ENCODE assay signal across 12 cellular contexts in genomic region chr10:123157210-123157609, GRCh38. TPM values are rescaled to one million over a fixed set of nuclear protein-coding genes. Genes with fewer than 3 reads are reported as not detected.
DNase-seq lines count a peak whose midpoint lies in the region; ATAC-seq, FAIRE-seq and TF ChIP-seq lines count a peak whose summit lies in the region.
"Had no signal": no experiment of that assay in that cellular context is flagged by ENCODE, and none has a peak within 500 bp of the region (broad histone marks: within the 10 kb centered on the region; RNA-seq: fewer than 3 reads in every experiment).

No MANE protein-coding gene starts in this region.

- 7% methylated on average over 3 of the region's 3 CpGs for WGBS in HepG2 (ENCODE audit: low lambda C conversion rate)
- 34% methylated on average over 3 of the region's 3 CpGs for WGBS in right lobe of liver (ENCODE audit: insufficient coverage, low coverage, low lambda C conversion rate, missing lambda C conversion rate)

- no peak for TF ChIP-seq EP300 in HepG2 (IDR thresholded peaks at IDR 0.05; ENCODE audit: low read depth in 2 of 2, low read length in 2 of 2)
- TF ChIP-seq EP300 in HepG2 (CRISPR knock-in tag; IDR thresholded peaks at IDR 0.05; ENCODE audit: borderline replicate concordance) = no peak

- TF ChIP-seq RAD21 in HepG2 (CRISPR knock-in tag; IDR thresholded peaks at IDR 0.05) = no peak

- no peaks in the 10 kb centered on the region for H3K9me3 Mint-ChIP-seq in central memory CD8-positive, alpha-beta T cell
- no peaks in the 10 kb centered on the region for H3K9me3 Mint-ChIP-seq in stimulated activated naive CD8-positive, alpha-beta T cell treated with anti-CD3 and anti-CD28 coated beads, Interleukin-15, amount 100 ng/mL, for 72 hours

- H3K4me2 ChIP-seq in HepG2 (ENCODE audit: low read depth, low read length) (peak overlapping the region; percentile 70), OCI-LY3 (ENCODE audit: low read length) (peak overlapping the region; percentile 95; the same call in 1 of the 2 replicates)

- BruUV-seq in HepG2 (replicated peaks; lab: Mats Ljungman, UMichigan) = no TSS peak

- intact Hi-C loops in HepG2 (cut with micrococcal nuclease; ENCODE audit: unreplicated experiment) = loop anchor here (10.0 kb wide), 1 partner anchor 48 kb away; no protein-coding TSS in a partner anchor
- intact Hi-C loops in right lobe of liver (cut with DNase I) = no loop called here

- no peaks in the 10 kb centered on the region for H3K9me3 ChIP-seq in HepG2 (ENCODE audit: low read length)
- no peaks in the 10 kb centered on the region for H3K9me3 ChIP-seq in right lobe of liver
- H3K9me3 ChIP-seq in OCI-LY3 (ENCODE audit: insufficient read depth, low read length) = no peaks in the 10 kb centered on the region
- H3K9me3 ChIP-seq: neutrophil had no signal

- in situ Hi-C loops in HepG2 (cut with HindIII; ENCODE audit: extremely low pct_ligation_motif_present, low pct_unique_long_range_greater_than_20kb) = no loop called here

- peaks cover 64% of the 10 kb centered on the region for H3K4me1 ChIP-seq in HepG2 (ENCODE audit: insufficient read depth, low read length)
- peaks cover 0 to 22% (median 6%) of the 10 kb centered on the region in 4 donors for H3K4me1 ChIP-seq in right lobe of liver
- peaks cover 54% of the 10 kb centered on the region for H3K4me1 ChIP-seq in OCI-LY3 (ENCODE audit: low read length)

- CTCF ChIA-PET in HepG2 (lab: Yijun Ruan, JAX; ENCODE audit: low intra/inter-chr PET ratio, low total read pairs) = no interaction called here

- peaks cover 0 to 13% of the 10 kb centered on the region in 2 experiments; a peak in 2 of 5 replicates for H3K27me3 ChIP-seq in HepG2 (ENCODE audit: control insufficient read depth in 1 of 2, insufficient read depth in 2 of 2, low read length in 2 of 2)
- H3K27me3 ChIP-seq in right lobe of liver = peaks cover 4 to 10% of the 10 kb centered on the region in 2 donors
- H3K27me3 ChIP-seq in OCI-LY3 (ENCODE audit: low read depth, low read length) = no peaks in the 10 kb centered on the region

- no peak overlapping the region for H2AFZ ChIP-seq in HepG2 (ENCODE audit: low read length)
- H2AFZ ChIP-seq in OCI-LY3 (ENCODE audit: low read depth, low read length) = no peak overlapping the region

- peak overlapping the region; percentile 56 for H3K27ac ChIP-seq in HepG2 (ENCODE audit: extremely low read length, insufficient read depth, low read length)
- H3K27ac ChIP-seq in right lobe of liver = no peak overlapping the region
- no peak overlapping the region for H3K27ac ChIP-seq in OCI-LY3 (ENCODE audit: low read length)
- H3K27ac ChIP-seq: neutrophil had no signal

- H3K79me2 ChIP-seq in HepG2 (ENCODE audit: insufficient read depth, low read length) (peaks cover 65% of the 10 kb centered on the region), OCI-LY3 (ENCODE audit: low read length) (peaks cover 79% of the 10 kb centered on the region)

- peak overlapping the region; percentile 19 for H3K27ac Mint-ChIP-seq in central memory CD8-positive, alpha-beta T cell (ENCODE audit: low read depth)
- H3K27ac Mint-ChIP-seq in stimulated activated naive CD8-positive, alpha-beta T cell treated with anti-CD3 and anti-CD28 coated beads, Interleukin-15, amount 100 ng/mL, for 72 hours = peak overlapping the region; percentile 1 to 17

- H3K9ac ChIP-seq in HepG2 (ENCODE audit: insufficient read depth, low read depth, low read length) = no peak overlapping the region
- no peak overlapping the region for H3K9ac ChIP-seq in OCI-LY3 (ENCODE audit: low read length)

- H4K20me1 ChIP-seq in HepG2 (ENCODE audit: insufficient read depth, low read length) (peaks cover 20% of the 10 kb centered on the region), OCI-LY3 (ENCODE audit: insufficient read depth, low read length) (peaks cover 50% of the 10 kb centered on the region)

- DNase-seq in HepG2 (ENCODE audit: low spot score) = peak; percentile 67
- no peak for DNase-seq in right lobe of liver
- no peak for DNase-seq in central memory CD8-positive, alpha-beta T cell (ENCODE audit: low spot score in 2 of 2)
- DNase-seq in stimulated activated naive CD8-positive, alpha-beta T cell treated with anti-CD3 and anti-CD28 coated beads, Interleukin-15, amount 100 ng/mL, for 72 hours = no peak
- DNase-seq in D721Med (ENCODE audit: insufficient read length, low spot score) = no peak
- DNase-seq: activated CD4-positive, alpha-beta T cell treated with anti-CD3 and anti-CD28 coated beads, Interleukin-2, amount 50 U/mL, for 48 hours; NCI-H69 had no signal

- H3K4me3 Mint-ChIP-seq in central memory CD8-positive, alpha-beta T cell = peak overlapping the region; percentile 25
- peak overlapping the region; percentile 31 to 83 for H3K4me3 Mint-ChIP-seq in stimulated activated naive CD8-positive, alpha-beta T cell treated with anti-CD3 and anti-CD28 coated beads, Interleukin-15, amount 100 ng/mL, for 72 hours

- H3K36me3 Mint-ChIP-seq in central memory CD8-positive, alpha-beta T cell (ENCODE audit: insufficient read depth) = peaks cover 47% of the 10 kb centered on the region

- peaks cover 75% of the 10 kb centered on the region for H3K4me1 Mint-ChIP-seq in central memory CD8-positive, alpha-beta T cell
- peaks cover 82% of the 10 kb centered on the region for H3K4me1 Mint-ChIP-seq in stimulated activated naive CD8-positive, alpha-beta T cell treated with anti-CD3 and anti-CD28 coated beads, Interleukin-15, amount 100 ng/mL, for 72 hours

- TF ChIP-seq CTCF in HepG2 (CRISPR knock-in tag; IDR thresholded peaks at IDR 0.05) = no peak
- TF ChIP-seq CTCF in right lobe of liver (IDR thresholded peaks at IDR 0.05) = no peak
- TF ChIP-seq CTCF in OCI-LY3 (IDR thresholded peaks at IDR 0.05; ENCODE audit: low read depth, low read length) = no peak
- TF ChIP-seq CTCF in D721Med (IDR thresholded peaks at IDR 0.05; ENCODE audit: insufficient read depth, missing control alignments) = no peak

- TF ChIP-seq POLR2A in HepG2 (IDR thresholded peaks at IDR 0.05; ENCODE audit: insufficient read depth in 1 of 2, low read depth in 2 of 2, low read length in 2 of 2) (no peak), right lobe of liver (IDR thresholded peaks at IDR 0.05) (no peak)

- POLR2A ChIA-PET in HepG2 (lab: Yijun Ruan, JAX) = no interaction called here

- FAIRE-seq in HepG2 (lab: Jason Lieb, UNC) (peak; percentile 18), D721Med (lab: Jason Lieb, UNC) (no peak)
- FAIRE-seq: colon had no signal

- ATAC-seq in HepG2 (peak; percentile 3; the same call in 2 of the 3 replicates), right lobe of liver (no peak), HG02870 (IDR thresholded peaks at IDR 0.05; ENCODE audit: unreplicated experiment) (no peak), GM19452 (IDR thresholded peaks at IDR 0.05; ENCODE audit: unreplicated experiment) (no peak)
- no peak for ATAC-seq in central memory CD8-positive, alpha-beta T cell (replicated peaks; ENCODE audit: extremely low read depth, poor library complexity, severe bottlenecking)
- no peak for ATAC-seq in stimulated activated naive CD8-positive, alpha-beta T cell treated with anti-CD3 and anti-CD28 coated beads, Interleukin-15, amount 100 ng/mL, for 72 hours

- H3K36me3 ChIP-seq in HepG2 (replicated peaks in 1 of 2; ENCODE audit: control insufficient read depth in 1 of 2, insufficient read depth in 2 of 2, low read length in 2 of 2) (peaks cover 11 to 32% of the 10 kb centered on the region in 2 experiments), right lobe of liver (peaks cover 0 to 38% (median 13%) of the 10 kb centered on the region in 4 donors), OCI-LY3 (replicated peaks; ENCODE audit: low read depth, low read length) (peaks cover 69% of the 10 kb centered on the region)

- H3K4me3 ChIP-seq in HepG2 (replicated peaks in 1 of 3; ENCODE audit: insufficient read depth in 1 of 3, low read depth in 2 of 3, low read length in 3 of 3) (peak overlapping the region in 2 of 3 experiments; percentile 29 to 65; a peak in 2 of 6 replicates), right lobe of liver (no peak overlapping the region), OCI-LY3 (ENCODE audit: low read length) (no peak overlapping the region)

- H3K27me3 Mint-ChIP-seq in central memory CD8-positive, alpha-beta T cell = no peaks in the 10 kb centered on the region
- peaks cover 8% of the 10 kb centered on the region for H3K27me3 Mint-ChIP-seq in stimulated activated naive CD8-positive, alpha-beta T cell treated with anti-CD3 and anti-CD28 coated beads, Interleukin-15, amount 100 ng/mL, for 72 hours

RNA-seq across cellular contexts. Expression of gene BUB3, which starts 3.0 kb away (rescaled TPM):
- total RNA-seq in HepG2 (2016; rRNA removed; fragmentation: Illumina TruSeq; extraction: Trizol) = 174 and 230 TPM in 2 replicates
- total RNA-seq in HepG2 (2016; cell fraction: cytosol; rRNA removed; fragmentation: Illumina TruSeq; extraction: Trizol; ENCODE audit: low read depth) = 42.5 and 51.9 TPM in 2 replicates
- total RNA-seq in HepG2 (2016; cell fraction: insoluble cytoplasmic fraction; rRNA removed; fragmentation: Illumina TruSeq; extraction: Trizol) = 170 and 239 TPM in 2 replicates
- total RNA-seq in HepG2 (2016; cell fraction: membrane; rRNA removed; fragmentation: Illumina TruSeq; extraction: Trizol) = 74.0 and 86.8 TPM in 2 replicates
- 91.7 and 115 TPM in 2 replicates for total RNA-seq in HepG2 (2016; cell fraction: nucleus; rRNA removed; fragmentation: Illumina TruSeq; extraction: Trizol)
- polyA plus RNA-seq in HepG2 (2011; rRNA removed) = 184 and 188 TPM in 2 replicates
- polyA plus RNA-seq in HepG2 (2011; cell fraction: cytosol; rRNA removed) = 121 and 143 TPM in 2 replicates
- 242 and 278 TPM in 2 replicates for polyA plus RNA-seq in HepG2 (2011; cell fraction: nucleus; rRNA removed)
- 109 and 119 TPM in 2 replicates for polyA plus RNA-seq in HepG2 (2012)
- 36.9 and 37.0 TPM in 2 replicates for polyA plus RNA-seq in HepG2 (2016; cell fraction: cytosol; fragmentation: Illumina TruSeq; extraction: Trizol; ENCODE audit: low read depth)
- polyA plus RNA-seq in HepG2 (2016; cell fraction: insoluble cytoplasmic fraction; fragmentation: Illumina TruSeq; extraction: Trizol; ENCODE audit: low read depth) = 215 and 216 TPM in 2 replicates
- polyA plus RNA-seq in HepG2 (2016; cell fraction: membrane; fragmentation: Illumina TruSeq; extraction: Trizol; ENCODE audit: low read depth) = 40.5 and 49.2 TPM in 2 replicates
- polyA plus RNA-seq in HepG2 (2016; cell fraction: nucleus; fragmentation: Illumina TruSeq; extraction: Trizol; ENCODE audit: insufficient read depth, low read depth) = 127 and 140 TPM in 2 replicates
- 444 and 777 TPM in 2 replicates for polyA minus RNA-seq in HepG2 (2011; rRNA and poly(A)+ RNA removed; ENCODE audit: low replicate concordance)
- 107 and 129 TPM in 2 replicates for polyA minus RNA-seq in HepG2 (2011; cell fraction: cytosol; rRNA and poly(A)+ RNA removed)
- polyA minus RNA-seq in HepG2 (2011; cell fraction: nucleus; rRNA and poly(A)+ RNA removed) = 163 and 164 TPM in 2 replicates
- total RNA-seq in right lobe of liver = 10 to 100 TPM; 24.1 to 50.9 (median 31.2) TPM

RNA-seq across cellular contexts. Expression of gene HMX2, which starts 9.3 kb away (rescaled TPM):
- total RNA-seq in HepG2 (2016; rRNA removed; fragmentation: Illumina TruSeq; extraction: Trizol) (not detected in 2 replicates), right lobe of liver (not detected)
- total RNA-seq in HepG2 (2016; cell fraction: cytosol; rRNA removed; fragmentation: Illumina TruSeq; extraction: Trizol; ENCODE audit: low read depth) = not detected in 2 replicates
- not detected in 2 replicates for total RNA-seq in HepG2 (2016; cell fraction: insoluble cytoplasmic fraction; rRNA removed; fragmentation: Illumina TruSeq; extraction: Trizol)
- total RNA-seq in HepG2 (2016; cell fraction: membrane; rRNA removed; fragmentation: Illumina TruSeq; extraction: Trizol) = not detected in 2 replicates
- not detected in 2 replicates for total RNA-seq in HepG2 (2016; cell fraction: nucleus; rRNA removed; fragmentation: Illumina TruSeq; extraction: Trizol)
- polyA plus RNA-seq in HepG2 (2011; rRNA removed) = not detected in 2 replicates
- polyA plus RNA-seq in HepG2 (2011; cell fraction: cytosol; rRNA removed) = 0.04 TPM in 1 of 2 replicates, not detected in the other
- polyA plus RNA-seq in HepG2 (2011; cell fraction: nucleus; rRNA removed) = not detected in 2 replicates
- not detected in 2 replicates for polyA plus RNA-seq in HepG2 (2012)
- polyA plus RNA-seq in HepG2 (2016; cell fraction: cytosol; fragmentation: Illumina TruSeq; extraction: Trizol; ENCODE audit: low read depth) = not detected in 2 replicates
- not detected in 2 replicates for polyA plus RNA-seq in HepG2 (2016; cell fraction: insoluble cytoplasmic fraction; fragmentation: Illumina TruSeq; extraction: Trizol; ENCODE audit: low read depth)
- not detected in 2 replicates for polyA plus RNA-seq in HepG2 (2016; cell fraction: membrane; fragmentation: Illumina TruSeq; extraction: Trizol; ENCODE audit: low read depth)
- polyA plus RNA-seq in HepG2 (2016; cell fraction: nucleus; fragmentation: Illumina TruSeq; extraction: Trizol; ENCODE audit: insufficient read depth, low read depth) = not detected in 2 replicates
- polyA minus RNA-seq in HepG2 (2011; rRNA and poly(A)+ RNA removed; ENCODE audit: low replicate concordance) = 0.14 TPM in 1 of 2 replicates, not detected in the other
- not detected in 2 replicates for polyA minus RNA-seq in HepG2 (2011; cell fraction: cytosol; rRNA and poly(A)+ RNA removed)
- not detected in 2 replicates for polyA minus RNA-seq in HepG2 (2011; cell fraction: nucleus; rRNA and poly(A)+ RNA removed)

RNA-seq across cellular contexts. Expression of gene HMX3, which starts 21.4 kb away (rescaled TPM):
- total RNA-seq in HepG2 (2016; rRNA removed; fragmentation: Illumina TruSeq; extraction: Trizol) (not detected in 2 replicates), right lobe of liver (not detected)
- total RNA-seq in HepG2 (2016; cell fraction: cytosol; rRNA removed; fragmentation: Illumina TruSeq; extraction: Trizol; ENCODE audit: low read depth) = not detected in 2 replicates
- total RNA-seq in HepG2 (2016; cell fraction: insoluble cytoplasmic fraction; rRNA removed; fragmentation: Illumina TruSeq; extraction: Trizol) = not detected in 2 replicates
- total RNA-seq in HepG2 (2016; cell fraction: membrane; rRNA removed; fragmentation: Illumina TruSeq; extraction: Trizol) = not detected in 2 replicates
- not detected in 2 replicates for total RNA-seq in HepG2 (2016; cell fraction: nucleus; rRNA removed; fragmentation: Illumina TruSeq; extraction: Trizol)
- not detected in 2 replicates for polyA plus RNA-seq in HepG2 (2011; rRNA removed)
- not detected in 2 replicates for polyA plus RNA-seq in HepG2 (2011; cell fraction: cytosol; rRNA removed)
- polyA plus RNA-seq in HepG2 (2011; cell fraction: nucleus; rRNA removed) = not detected in 2 replicates
- not detected in 2 replicates for polyA plus RNA-seq in HepG2 (2012)
- polyA plus RNA-seq in HepG2 (2016; cell fraction: cytosol; fragmentation: Illumina TruSeq; extraction: Trizol; ENCODE audit: low read depth) = not detected in 2 replicates
- polyA plus RNA-seq in HepG2 (2016; cell fraction: insoluble cytoplasmic fraction; fragmentation: Illumina TruSeq; extraction: Trizol; ENCODE audit: low read depth) = not detected in 2 replicates
- not detected in 2 replicates for polyA plus RNA-seq in HepG2 (2016; cell fraction: membrane; fragmentation: Illumina TruSeq; extraction: Trizol; ENCODE audit: low read depth)
- polyA plus RNA-seq in HepG2 (2016; cell fraction: nucleus; fragmentation: Illumina TruSeq; extraction: Trizol; ENCODE audit: insufficient read depth, low read depth) = not detected in 2 replicates
- polyA minus RNA-seq in HepG2 (2011; rRNA and poly(A)+ RNA removed; ENCODE audit: low replicate concordance) = not detected in 2 replicates
- polyA minus RNA-seq in HepG2 (2011; cell fraction: cytosol; rRNA and poly(A)+ RNA removed) = not detected in 2 replicates
- polyA minus RNA-seq in HepG2 (2011; cell fraction: nucleus; rRNA and poly(A)+ RNA removed) = not detected in 2 replicates

Comparison
In these comparisons a context has a peak if more than half of its experiments do, and no peak if none do; other contexts are left out.
1. H3K4me3 ChIP-seq: peak in HepG2 (2 of 3); none in right lobe of liver (0 of 3) and OCI-LY3 (single experiment).